In the genomic region with DNA sequence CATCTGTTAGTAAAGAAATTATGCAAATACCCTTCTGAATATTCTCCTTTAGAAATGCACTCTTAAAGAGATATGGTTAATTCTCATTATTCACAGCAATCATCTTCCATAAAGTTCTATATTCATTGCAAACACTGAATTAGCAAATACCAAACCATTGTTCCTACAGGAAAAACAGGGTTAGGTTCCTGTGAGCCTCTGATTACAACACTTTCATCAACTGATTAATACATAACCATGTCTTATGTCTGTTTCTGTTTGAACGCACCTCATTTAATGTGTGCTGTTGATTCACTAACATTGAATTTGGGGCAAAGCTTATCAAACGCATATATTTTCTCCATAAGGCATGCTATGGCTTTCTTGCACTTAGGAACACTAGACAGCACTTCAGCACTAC, we compare ENCODE assay signal across 19 cellular contexts. TPM values are rescaled to one million over a fixed set of nuclear protein-coding genes. Genes with fewer than 3 reads are reported as not detected.
DNase-seq lines count a peak whose midpoint lies in the region; ATAC-seq and TF ChIP-seq lines count a peak whose summit lies in the region.
"Had no signal": no experiment of that assay in that cellular context is flagged by ENCODE, and none has a peak within 500 bp of the region (broad histone marks: within the 10 kb centered on the region; RNA-seq: fewer than 3 reads in every experiment).

No MANE protein-coding gene starts in this region.

- H3K36me3 ChIP-seq in Karpas-422 (ENCODE audit: insufficient read depth, low read length) (peaks cover 42% of the 10 kb centered on the region), endodermal cell (ENCODE audit: control insufficient read depth, insufficient read depth, low read length) (peaks cover 91% of the 10 kb centered on the region)

- no peaks in the 10 kb centered on the region for H4K20me1 ChIP-seq in Karpas-422 (ENCODE audit: insufficient read depth, low read depth, low read length)
- H4K20me1 ChIP-seq: BLaER1 had no signal

- no peak overlapping the region for H2AFZ ChIP-seq in Karpas-422 (ENCODE audit: low read length)

- H3K27me3 ChIP-seq in Karpas-422 (ENCODE audit: low read length) (no peaks in the 10 kb centered on the region), endodermal cell (ENCODE audit: control insufficient read depth, insufficient read depth, low read length, poor library complexity, severe bottlenecking) (no peaks in the 10 kb centered on the region)
- H3K27me3 ChIP-seq: BLaER1, MG63, Peyer's patch, SJSA1 had no signal

- no peaks in the 10 kb centered on the region for H3K9me2 ChIP-seq in Karpas-422 (replicated peaks; ENCODE audit: insufficient read depth, low read length)

- peak overlapping the region; percentile 36 for H3K4me3 ChIP-seq in Karpas-422 (ENCODE audit: low read length)
- peak overlapping the region; percentile 37 for H3K4me3 ChIP-seq in endodermal cell (ENCODE audit: low read length)
- H3K4me3 ChIP-seq: BLaER1, MG63, Peyer's patch, SJSA1 had no signal

- peak overlapping the region; percentile 45; the same call in 1 of the 2 replicates for H3K9ac ChIP-seq in Karpas-422 (ENCODE audit: low read length)
- no peak overlapping the region for H3K9ac ChIP-seq in endodermal cell (ENCODE audit: extremely low read depth, low read length, poor library complexity, severe bottlenecking)
- H3K9ac ChIP-seq: BLaER1 had no signal

- H3K4me2 ChIP-seq in Karpas-422 (ENCODE audit: low read depth, low read length, poor library complexity, severe bottlenecking): peak overlapping the region; percentile 68
- H3K4me2 ChIP-seq: BLaER1 had no signal

- no peak overlapping the region for H3K27ac Mint-ChIP-seq in endodermal cell
- H3K27ac Mint-ChIP-seq in memory B cell: peak overlapping the region; percentile 14

- peaks cover 24% of the 10 kb centered on the region for H3K9me3 Mint-ChIP-seq in endodermal cell
- peaks cover 3% of the 10 kb centered on the region for H3K9me3 Mint-ChIP-seq in memory B cell

- ATAC-seq in memory B cell (ENCODE audit: low read depth) (no peak), HG02759 (IDR thresholded peaks at IDR 0.05; ENCODE audit: unreplicated experiment) (no peak)

- H3K9me3 ChIP-seq in Karpas-422 (ENCODE audit: low read length) (peaks cover 5% of the 10 kb centered on the region; the same call in 1 of the 2 replicates), endodermal cell (ENCODE audit: control insufficient read depth, low read length) (peaks cover 78% of the 10 kb centered on the region)
- H3K9me3 ChIP-seq: Peyer's patch, SJSA1 had no signal

- 48 to 100% methylated on average over 1 to 2 of the region's 2 CpGs for WGBS in endodermal cell (ENCODE audit: insufficient coverage in 1 of 2, insufficient read length in 1 of 2), 2 experiments

- H3K79me2 ChIP-seq in Karpas-422 (ENCODE audit: low read length): peaks cover 64% of the 10 kb centered on the region

- H3K4me3 Mint-ChIP-seq in endodermal cell (no peak overlapping the region), memory B cell (no peak overlapping the region)
- H3K4me3 Mint-ChIP-seq: IgD-negative memory B cell had no signal

- H3K36me3 Mint-ChIP-seq in endodermal cell (ENCODE audit: low read depth) (peaks cover 77% of the 10 kb centered on the region), memory B cell (peaks cover 44% of the 10 kb centered on the region)

- TF ChIP-seq CTCF in endodermal cell (conservative IDR thresholded peaks at IDR 0.05): no peak

- H3K27me3 Mint-ChIP-seq in endodermal cell (ENCODE audit: insufficient read depth) (no peaks in the 10 kb centered on the region), memory B cell (no peaks in the 10 kb centered on the region)
- H3K27me3 Mint-ChIP-seq: IgD-negative memory B cell had no signal

- peaks cover 55% of the 10 kb centered on the region for H3K4me1 ChIP-seq in Karpas-422 (ENCODE audit: low read length)
- no peaks in the 10 kb centered on the region for H3K4me1 ChIP-seq in endodermal cell (ENCODE audit: control insufficient read depth, insufficient read depth, low read length)
- H3K4me1 ChIP-seq: SJSA1 had no signal

- DNase-seq in Karpas-422: no peak
- DNase-seq in endodermal cell: no peak
- no peak for DNase-seq in memory B cell (ENCODE audit: low spot score in 2 of 2)
- DNase-seq in DMS79 treated with DMSO at 0.1 percent for 48 hours (lab: John Stamatoyannopoulos, UW): no peak
- no peak for DNase-seq in activated effector memory CD4-positive, alpha-beta T cell treated with anti-CD3 and anti-CD28 coated beads, Interleukin-2, amount 50 U/mL, for 16 hours
- DNase-seq in SHP77 treated with DMSO at 0.1 percent for 48 hours (lab: John Stamatoyannopoulos, UW): no peak
- DNase-seq: MG63, NCI-H1048, NCI-H1436 treated with DMSO at 0.1 percent for 48 hours, NCI-H1930, NCI-H2227 treated with DMSO at 0.1 percent for 48 hours, NCI-H510A, NCI-H774, Peyer's patch had no signal

- peak overlapping the region; percentile 93 for H3K27ac ChIP-seq in Karpas-422 (ENCODE audit: low read length)
- H3K27ac ChIP-seq in endodermal cell (ENCODE audit: low read depth, low read length): no peak overlapping the region
- H3K27ac ChIP-seq: BLaER1, Peyer's patch, SJSA1 had no signal

- H3K4me1 Mint-ChIP-seq in endodermal cell (no peaks in the 10 kb centered on the region), memory B cell (peaks cover 7% of the 10 kb centered on the region)

RNA-seq across cellular contexts. Expression of gene SLC25A24, which starts 16.8 kb away (rescaled TPM):
- 47.1 and 86.8 TPM in 2 replicates for total RNA-seq in Karpas-422 (2014; rRNA removed; shearing (Covaris generic); ENCODE audit: low replicate concordance)
- total RNA-seq in endodermal cell: 10 to 100 TPM; 42.4 to 61.4 TPM
- 45.0 TPM for polyA plus RNA-seq in endodermal cell (2013, experiment 1 of 2)
- polyA plus RNA-seq in endodermal cell (2013, experiment 2 of 2): 45.7 TPM
- total RNA-seq: OCI-LY7 had no signal
